Comparison of ENCODE assay signal across 11 cellular contexts in genomic region chr3:129000742-129001100, GRCh38. TPM values are rescaled to one million over a fixed set of nuclear protein-coding genes. Genes with fewer than 3 reads are reported as not detected.
DNase-seq lines count a peak whose midpoint lies in the region; TF ChIP-seq lines count a peak whose summit lies in the region.
"Had no signal": no experiment of that assay in that cellular context is flagged by ENCODE, and none has a peak within 500 bp of the region (broad histone marks: within the 10 kb centered on the region; RNA-seq: fewer than 3 reads in every experiment).

No MANE protein-coding gene starts in this region.

- no peak for TF ChIP-seq POLR2A in uterus (IDR thresholded peaks at IDR 0.05)

- no peaks in the 10 kb centered on the region for H3K27me3 ChIP-seq in uterus

- H3K9me3 Mint-ChIP-seq in activated naive CD4-positive, alpha-beta T cell treated with anti-CD3 and anti-CD28 coated beads, Interleukin-2, amount 50 U/mL, for 24 hours = no peaks in the 10 kb centered on the region
- H3K9me3 Mint-ChIP-seq in nephron progenitor cell = peaks cover 4% of the 10 kb centered on the region

- intact Hi-C loops in uterus (cut with DNase I; ENCODE audit: low total_unique reads) = no loop called here

- no peaks in the 10 kb centered on the region for H3K36me3 ChIP-seq in uterus

- TF ChIP-seq CTCF in fibroblast of villous mesenchyme (IDR thresholded peaks at IDR 0.05; ENCODE audit: insufficient read depth, low read depth, low read length) (no peak), nephron progenitor cell (IDR thresholded peaks at IDR 0.05) (no peak), uterus (IDR thresholded peaks at IDR 0.05) (no peak)

- peak overlapping the region; percentile 47 for H3K4me3 ChIP-seq in fibroblast of villous mesenchyme (ENCODE audit: low read depth, low read length)
- H3K4me3 ChIP-seq in uterus = peak overlapping the region; percentile 36 to 40

- H3K4me1 ChIP-seq in uterus = no peaks in the 10 kb centered on the region

- H3K27me3 Mint-ChIP-seq in activated naive CD4-positive, alpha-beta T cell treated with anti-CD3 and anti-CD28 coated beads, Interleukin-2, amount 50 U/mL, for 24 hours = peaks cover 14% of the 10 kb centered on the region
- peaks cover 84% of the 10 kb centered on the region for H3K27me3 Mint-ChIP-seq in nephron progenitor cell (ENCODE audit: low read depth, poor library complexity)

- peak overlapping the region; percentile 49 for H3K4me3 Mint-ChIP-seq in activated naive CD4-positive, alpha-beta T cell treated with anti-CD3 and anti-CD28 coated beads, Interleukin-2, amount 50 U/mL, for 24 hours
- peak overlapping the region; percentile 77 for H3K4me3 Mint-ChIP-seq in nephron progenitor cell

- peaks cover 46% of the 10 kb centered on the region for H3K4me1 Mint-ChIP-seq in activated naive CD4-positive, alpha-beta T cell treated with anti-CD3 and anti-CD28 coated beads, Interleukin-2, amount 50 U/mL, for 24 hours
- peaks cover 54% of the 10 kb centered on the region for H3K4me1 Mint-ChIP-seq in nephron progenitor cell

- no peak for DNase-seq in activated naive CD4-positive, alpha-beta T cell treated with Interleukin-2 at 50 U/mL for 16 hours
- DNase-seq in fibroblast of villous mesenchyme (ENCODE audit: low read depth) (no peak), nephron progenitor cell (no peak), uterus (no peak), DMS114 treated with DMSO at 0.1 percent for 48 hours (lab: John Stamatoyannopoulos, UW; ENCODE audit: unreplicated experiment) (no peak), NCI-H2029 (lab: John Stamatoyannopoulos, UW) (no peak)
- no peak for DNase-seq in activated naive CD4-positive, alpha-beta T cell treated with anti-CD3 and anti-CD28 coated beads, Interleukin-2, amount 50 U/mL, for 16 hours
- DNase-seq: NCI-H1048, small intestine had no signal

- no peaks in the 10 kb centered on the region for H3K9me3 ChIP-seq in uterus

- no peak overlapping the region for H3K27ac Mint-ChIP-seq in activated naive CD4-positive, alpha-beta T cell treated with anti-CD3 and anti-CD28 coated beads, Interleukin-2, amount 50 U/mL, for 24 hours
- H3K27ac Mint-ChIP-seq in nephron progenitor cell = no peak overlapping the region

- peak overlapping the region; percentile 58 to 72 for H3K27ac ChIP-seq in uterus

- peaks cover 2% of the 10 kb centered on the region for H3K36me3 Mint-ChIP-seq in activated naive CD4-positive, alpha-beta T cell treated with anti-CD3 and anti-CD28 coated beads, Interleukin-2, amount 50 U/mL, for 24 hours
- no peaks in the 10 kb centered on the region for H3K36me3 Mint-ChIP-seq in nephron progenitor cell (ENCODE audit: low read depth)

RNA-seq across cellular contexts. Expression of gene EFCC1, which starts 0.4 kb away (rescaled TPM):
- not detected in 2 replicates for total RNA-seq in fibroblast of villous mesenchyme
- total RNA-seq in uterus = 1 to 10 TPM; 1.2 to 9.2 (median 4.5) TPM

RNA-seq across cellular contexts. Expression of gene CFAP92, which starts 6.8 kb away (rescaled TPM):
- total RNA-seq in fibroblast of villous mesenchyme (under 0.01 TPM in 1 of 2 replicates, not detected in the other), uterus (1 to 10 TPM in 2 of 4 donors, under 1 TPM in 1, not detected in 1; 0.95 to 3.5 (median 2.1) TPM)

RNA-seq across cellular contexts. Expression of gene GP9, which starts 59.9 kb away (rescaled TPM):
- total RNA-seq in fibroblast of villous mesenchyme (not detected in 2 replicates), uterus (under 1 TPM in 1 of 4 donors, not detected in 3; 0.35 TPM)
- total RNA-seq: dermis blood vessel endothelial cell had no signal
